In the genomic region with DNA sequence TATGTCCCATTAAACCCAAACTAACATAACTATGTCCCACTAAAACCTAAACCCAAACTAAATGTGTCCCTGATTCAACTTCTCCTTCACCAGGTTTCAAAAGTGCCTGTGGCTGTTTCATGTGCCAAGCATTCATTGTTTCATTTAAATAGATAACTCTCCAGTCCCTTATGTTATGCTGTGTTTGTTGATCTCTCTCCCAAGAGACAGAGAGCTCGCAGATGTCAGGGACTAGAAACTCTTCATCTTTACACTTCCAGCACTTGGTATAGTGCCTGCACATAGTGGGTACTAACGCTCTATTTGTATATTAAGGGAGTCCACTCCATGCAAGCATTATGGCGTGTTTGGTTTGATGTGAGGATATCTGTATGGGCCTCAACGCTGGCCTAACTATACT, we compare ENCODE assay signal across 5 cellular contexts.
"Had no signal": no experiment of that assay in that cellular context is flagged by ENCODE, and none has a peak within 500 bp of the region (broad histone marks: within the 10 kb centered on the region; RNA-seq: fewer than 3 reads in every experiment).

No MANE protein-coding gene starts in this region.

- DNase-seq: GM23248, GOT3, H7, HCEC 1CT, KBM-7 had no signal

- H3K9ac ChIP-seq: GM23248 had no signal

- H3K27ac ChIP-seq: GM23248 had no signal

- H3K4me3 ChIP-seq: GM23248 had no signal

- H2AFZ ChIP-seq: GM23248 had no signal
